ENCODE assay signal across 8 cellular contexts in the genomic region with DNA sequence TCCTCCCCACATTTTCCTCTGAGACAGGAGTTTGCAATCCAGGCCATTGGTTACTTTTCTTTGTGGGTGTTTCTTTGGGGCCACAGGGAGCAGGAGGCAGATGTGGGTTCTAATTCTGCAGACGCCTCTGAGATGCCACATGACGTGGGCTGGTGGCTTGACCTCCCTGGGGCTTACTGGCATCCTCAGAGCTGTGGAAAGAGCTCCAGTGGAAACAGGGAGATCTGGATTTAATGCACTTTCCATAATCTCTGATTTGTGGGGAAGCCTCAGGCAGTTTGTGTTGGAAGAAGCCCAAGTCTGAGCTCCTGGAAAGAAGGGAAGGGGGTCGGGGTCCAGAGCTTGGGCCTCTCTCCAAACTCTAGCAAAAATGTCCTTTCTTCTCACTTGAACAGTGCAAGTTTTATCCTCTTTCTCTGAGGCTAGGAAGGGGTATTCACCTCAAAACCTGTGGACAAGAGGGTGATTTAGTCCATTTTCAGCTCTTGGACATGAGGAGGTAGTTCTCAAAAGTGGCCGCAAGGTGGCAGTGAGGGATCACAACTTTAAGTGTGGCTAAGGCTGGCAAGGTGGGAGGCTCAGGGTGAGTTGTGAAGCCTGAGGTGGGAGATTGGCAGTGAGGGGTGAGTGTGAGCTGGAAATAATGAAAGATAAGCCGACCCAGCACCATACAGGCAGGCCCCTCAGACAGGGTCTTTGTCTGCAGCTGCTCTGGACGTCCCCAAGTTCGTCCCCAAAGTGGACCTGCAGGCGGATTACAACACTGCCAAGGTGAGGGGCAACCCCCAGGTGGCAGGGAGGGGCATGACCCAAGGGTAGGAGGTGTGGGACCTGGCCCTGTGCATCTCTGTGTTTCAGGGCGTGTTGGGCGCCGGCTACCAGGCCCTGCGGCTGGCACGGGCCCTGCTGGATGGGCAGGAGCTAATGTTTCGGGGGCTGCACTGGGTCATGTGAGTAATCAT. TPM values are rescaled to one million over a fixed set of nuclear protein-coding genes. Genes with fewer than 3 reads are reported as not detected.
DNase-seq lines count a peak whose midpoint lies in the region; ATAC-seq, FAIRE-seq and TF ChIP-seq lines count a peak whose summit lies in the region.

No MANE protein-coding gene starts in this region.

- H3K9me3 ChIP-seq in MM.1S (replicated peaks; ENCODE audit: insufficient read depth, low read length): no peaks in the 10 kb centered on the region
- no peaks in the 10 kb centered on the region for H3K9me3 ChIP-seq in SJSA1 (replicated peaks)
- H3K9me3 ChIP-seq in pancreas: no peaks in the 10 kb centered on the region

- H3K27ac ChIP-seq in MM.1S (ENCODE audit: low read length) (no peak overlapping the region), SJSA1 (no peak overlapping the region), foreskin keratinocyte (no peak overlapping the region), pancreas (no peak overlapping the region)

- no peak for FAIRE-seq in pancreas (lab: Jason Lieb, UNC)

- H3K27me3 ChIP-seq in MM.1S (replicated peaks; ENCODE audit: insufficient read depth, low read length) (no peaks in the 10 kb centered on the region), SJSA1 (replicated peaks) (no peaks in the 10 kb centered on the region), foreskin keratinocyte (no peaks in the 10 kb centered on the region), pancreas (no peaks in the 10 kb centered on the region)

- DNase-seq in ELR (ENCODE audit: low read depth): peak; percentile 86
- DNase-seq in MM.1S: peak; percentile 79
- peak; percentile 48 to 78 for DNase-seq in SJSA1 (ENCODE audit: low read depth in 1 of 2, low spot score in 2 of 2)
- peak; percentile 38 for DNase-seq in activated effector memory CD4-positive, alpha-beta T cell treated with Interleukin-2 at 50 U/mL for 16 hours
- peak in 1 of 2 donors; percentile 43 for DNase-seq in foreskin keratinocyte
- peak in 5 of 6 donors; percentile 42 to 80 (median 65) for DNase-seq in pancreas
- DNase-seq in mesenteric fat pad (ENCODE audit: low spot score): no peak

- no peak overlapping the region for H2AFZ ChIP-seq in MM.1S (ENCODE audit: low read length)

- H3K36me3 ChIP-seq in MM.1S (replicated peaks; ENCODE audit: insufficient read depth, low read length): no peaks in the 10 kb centered on the region
- peaks cover 48% of the 10 kb centered on the region for H3K36me3 ChIP-seq in SJSA1
- H3K36me3 ChIP-seq in pancreas: no peaks in the 10 kb centered on the region

- H3F3A ChIP-seq in MM.1S (ENCODE audit: insufficient read depth, low read length): peaks cover 7% of the 10 kb centered on the region

- intact Hi-C loops in pancreas (cut with DNase I): loop anchor here in 1 of 3 donors (10.0 kb wide), 2 partner anchors 185 to 435 kb away; no protein-coding TSS in a partner anchor

- 77 to 80% methylated on average over 14 of the region's 14 CpGs for WGBS in pancreas, 2 donors

- no peaks in the 10 kb centered on the region for H3K9me2 ChIP-seq in MM.1S (replicated peaks; ENCODE audit: insufficient read depth, low read length)

- H3K4me3 ChIP-seq in MM.1S (ENCODE audit: low read length) (no peak overlapping the region), SJSA1 (no peak overlapping the region), pancreas (no peak overlapping the region)

- ATAC-seq in foreskin keratinocyte: peak; percentile 42
- peak; percentile 55 to 85 (median 76) for ATAC-seq in pancreas
- ATAC-seq in HG03469 (IDR thresholded peaks at IDR 0.05; ENCODE audit: unreplicated experiment): no peak

- H3K4me2 ChIP-seq in MM.1S (ENCODE audit: low read depth, low read length): no peak overlapping the region

- no peak overlapping the region for H3K9ac ChIP-seq in MM.1S (ENCODE audit: low read length)

- TF ChIP-seq CTCF in MM.1S (IDR thresholded peaks at IDR 0.05; ENCODE audit: low read length) (peak; percentile 94), foreskin keratinocyte (conservative IDR thresholded peaks at IDR 0.05) (peak; percentile 83), pancreas (IDR thresholded peaks at IDR 0.05) (peak; percentile 62 to 77 (median 64))

- H3K4me1 ChIP-seq in MM.1S (ENCODE audit: low read length) (peaks cover 9% of the 10 kb centered on the region), SJSA1 (replicated peaks) (peaks cover 9% of the 10 kb centered on the region), foreskin keratinocyte (peaks cover 8% of the 10 kb centered on the region), pancreas (no peaks in the 10 kb centered on the region)

- H4K20me1 ChIP-seq in MM.1S (ENCODE audit: insufficient read depth, low read length): no peaks in the 10 kb centered on the region

- peaks cover 6% of the 10 kb centered on the region; the same call in 1 of the 2 replicates for H3K79me2 ChIP-seq in MM.1S (ENCODE audit: low read length)

RNA-seq across cellular contexts. Expression of a gene that starts 9.2 kb away (rescaled TPM):
- 12.6 and 26.7 TPM in 2 replicates for total RNA-seq in SJSA1 (2014; rRNA removed; shearing (Covaris generic))
- 14.2 and 15.1 TPM in 2 replicates for total RNA-seq in foreskin keratinocyte
- 10.0 and 10.8 TPM in 2 replicates for polyA plus RNA-seq in foreskin keratinocyte
- 1 to 10 TPM; 1.8 to 9.9 (median 3.1) TPM for total RNA-seq in pancreas
- 1 to 10 TPM; 3.4 to 6.4 TPM for polyA plus RNA-seq in pancreas
- total RNA-seq in mesenteric fat pad: 9.9 TPM

RNA-seq across cellular contexts. Expression of a gene that starts 27.9 kb away (rescaled TPM):
- total RNA-seq in SJSA1 (2014; rRNA removed; shearing (Covaris generic)): 2.7 and 3.3 TPM in 2 replicates
- total RNA-seq in foreskin keratinocyte (2.4 and 2.8 TPM in 2 replicates), pancreas (10 to 100 TPM in 4 of 6 donors, 1 to 10 TPM in 2; 8.2 to 17.8 (median 12.5) TPM), mesenteric fat pad (11.4 TPM)
- polyA plus RNA-seq in foreskin keratinocyte (1.4 and 1.8 TPM in 2 replicates), pancreas (10 to 100 TPM in 1 of 2 donors, 1 to 10 TPM in 1; 6.7 to 22.3 TPM)
